Comparison of ENCODE assay signal across 14 cellular contexts in genomic region chr2:174673876-174674275, GRCh38.
A peak's percentile ranks its signal among the peaks of the same experiment; 100 is the strongest.
DNase-seq lines count a peak whose midpoint lies in the region; ATAC-seq and TF ChIP-seq lines count a peak whose summit lies in the region.
"Had no signal": no experiment of that assay in that cellular context is flagged by ENCODE, and none has a peak within 500 bp of the region (broad histone marks: within the 10 kb centered on the region; RNA-seq: fewer than 3 reads in every experiment).

No MANE protein-coding gene starts in this region.

- no peaks in the 10 kb centered on the region for H3K27me3 Mint-ChIP-seq in activated CD8-positive, alpha-beta T cell treated with anti-CD3 and anti-CD28 coated beads for 36 hours

- H3K9me3 ChIP-seq in gastrocnemius medialis = no peaks in the 10 kb centered on the region

- peaks cover 42% of the 10 kb centered on the region for H3K36me3 Mint-ChIP-seq in activated CD8-positive, alpha-beta T cell treated with anti-CD3 and anti-CD28 coated beads for 36 hours (ENCODE audit: low read depth)

- intact Hi-C loops in activated CD8-positive, alpha-beta T cell treated with anti-CD3 and anti-CD28 coated beads for 36 hours (cut with micrococcal nuclease) = no loop called here
- intact Hi-C loops in gastrocnemius medialis (cut with DNase I; ENCODE audit: low total_unique reads) = no loop called here

- H3K4me3 Mint-ChIP-seq in activated CD8-positive, alpha-beta T cell treated with anti-CD3 and anti-CD28 coated beads for 36 hours = no peak overlapping the region

- H3K4me1 Mint-ChIP-seq in activated CD8-positive, alpha-beta T cell treated with anti-CD3 and anti-CD28 coated beads for 36 hours (ENCODE audit: low read depth) = peaks cover 30% of the 10 kb centered on the region

- POLR2A ChIA-PET in activated CD8-positive, alpha-beta T cell treated with anti-CD3 and anti-CD28 coated beads for 36 hours (lab: Charles Lee) = interaction anchor here (0.7 to 1.8 kb wide), 3 partner anchors 11 to 79 kb away, joined by 3 to 4 read pairs (median 3); no protein-coding TSS in a partner anchor

- no peaks in the 10 kb centered on the region for H3K27me3 ChIP-seq in gastrocnemius medialis
- H3K27me3 ChIP-seq: Peyer's patch had no signal

- DNase-seq in HS-5 (ENCODE audit: low read depth) (peak; percentile 15), choroid plexus epithelial cell (ENCODE audit: low read depth) (peak; percentile 41), fibroblast of villous mesenchyme (ENCODE audit: low read depth) (peak; percentile 18), gastrocnemius medialis (no peak), NAMALWA (ENCODE audit: low spot score) (no peak)
- no peak for DNase-seq in activated CD8-positive, alpha-beta T cell treated with anti-CD3 and anti-CD28 coated beads for 36 hours
- no peak for DNase-seq in activated T-cell treated with anti-CD3 and anti-CD28 coated beads, Interleukin-2, amount 50 U/mL, for 48 hours
- DNase-seq: MV-4-11, NCI-H1436 treated with DMSO at 0.1 percent for 48 hours, NCI-H2081, NCI-H510A treated with DMSO at 0.1 percent for 48 hours, Peyer's patch, SHP77 had no signal

- H3K4me1 ChIP-seq in gastrocnemius medialis = no peaks in the 10 kb centered on the region
- H3K4me1 ChIP-seq: Peyer's patch had no signal

- TF ChIP-seq CTCF in choroid plexus epithelial cell (conservative IDR thresholded peaks at IDR 0.05; ENCODE audit: low read depth, low read length) (no peak), fibroblast of villous mesenchyme (IDR thresholded peaks at IDR 0.05; ENCODE audit: insufficient read depth, low read depth, low read length) (no peak), gastrocnemius medialis (IDR thresholded peaks at IDR 0.05 in 4 of 5, conservative IDR thresholded peaks at IDR 0.05 in 1 of 5) (no peak)
- TF ChIP-seq CTCF in activated CD8-positive, alpha-beta T cell treated with anti-CD3 and anti-CD28 coated beads for 36 hours (IDR thresholded peaks at IDR 0.05) = no peak

- ATAC-seq in activated CD8-positive, alpha-beta T cell treated with anti-CD3 and anti-CD28 coated beads for 36 hours = no peak
- ATAC-seq in gastrocnemius medialis = no peak
- ATAC-seq: HCT116 had no signal

- no peaks in the 10 kb centered on the region for H3K36me3 ChIP-seq in gastrocnemius medialis
- H3K36me3 ChIP-seq: Peyer's patch had no signal

- in situ Hi-C loops in gastrocnemius medialis (cut with MboI; ENCODE audit: low sequenced_read_pairs in 4 of 4) = no loop called here

- TF ChIP-seq POLR2A in gastrocnemius medialis (IDR thresholded peaks at IDR 0.05) = no peak

- no peak overlapping the region for H3K4me3 ChIP-seq in choroid plexus epithelial cell (ENCODE audit: low read depth, low read length)
- no peak overlapping the region for H3K4me3 ChIP-seq in fibroblast of villous mesenchyme (ENCODE audit: low read depth, low read length)
- H3K4me3 ChIP-seq in gastrocnemius medialis = no peak overlapping the region
- H3K4me3 ChIP-seq: Peyer's patch had no signal

- no peak overlapping the region for H3K27ac Mint-ChIP-seq in activated CD8-positive, alpha-beta T cell treated with anti-CD3 and anti-CD28 coated beads for 36 hours

- CTCF ChIA-PET in activated CD8-positive, alpha-beta T cell treated with anti-CD3 and anti-CD28 coated beads for 36 hours (lab: Charles Lee) = interaction anchor here (1.0 to 3.9 kb wide), 3 partner anchors 13 to 96 kb away, joined by 3 to 19 read pairs (median 4); no protein-coding TSS in a partner anchor

- no peak overlapping the region for H3K27ac ChIP-seq in gastrocnemius medialis
- H3K27ac ChIP-seq: Peyer's patch had no signal

- peaks cover 17% of the 10 kb centered on the region for H3K9me3 Mint-ChIP-seq in activated CD8-positive, alpha-beta T cell treated with anti-CD3 and anti-CD28 coated beads for 36 hours

Comparison
In these comparisons a context has a peak if more than half of its experiments do, and no peak if none do; other contexts are left out.
1. DNase-seq: peak in HS-5 (single experiment), choroid plexus epithelial cell (single experiment) and fibroblast of villous mesenchyme (single experiment); none in activated CD8-positive, alpha-beta T cell treated with anti-CD3 and anti-CD28 coated beads for 36 hours (single experiment), gastrocnemius medialis (0 of 2), NAMALWA (single experiment) and activated T-cell treated with anti-CD3 and anti-CD28 coated beads, Interleukin-2, amount 50 U/mL, for 48 hours (0 of 2).